8 cellular contexts compared by ENCODE assay signal in genomic region chr7:99499713-99500636, GRCh38. TPM values are rescaled to one million over a fixed set of nuclear protein-coding genes. Genes with fewer than 3 reads are reported as not detected.
DNase-seq lines count a peak whose midpoint lies in the region; ATAC-seq and TF ChIP-seq lines count a peak whose summit lies in the region.

Gene ZNF394 (minus strand): TSS chr7:99500281. CDS start chr7:99500093, 188 bp downstream.

- H3K27me3 Mint-ChIP-seq in activated CD4-positive, alpha-beta memory T cell treated with anti-CD3 and anti-CD28 coated beads, Interleukin-2, amount 10 ng/mL, durations not matched to agents 7 days and 5 days, result no peaks in the 10 kb centered on the region

- peaks cover 9 to 25% (median 20%) of the 10 kb centered on the region in 4 donors for H3K4me1 ChIP-seq in liver (ENCODE audit: control insufficient read depth in 4 of 4, insufficient read depth in 4 of 4, low read length in 3 of 4)

- H3K27ac ChIP-seq in dorsolateral prefrontal cortex, result peak within 1 kb of the TSS; percentile 30 to 97 (median 91)
- H3K27ac ChIP-seq in liver (ENCODE audit: low read depth in 1 of 2, low read length in 2 of 2), result peak within 1 kb of the TSS; percentile 90

- peak; percentile 31 to 53 for TF ChIP-seq RAD21 in liver (IDR thresholded peaks at IDR 0.05)

- H3K9me3 Mint-ChIP-seq in activated CD4-positive, alpha-beta memory T cell treated with anti-CD3 and anti-CD28 coated beads, Interleukin-2, amount 10 ng/mL, durations not matched to agents 7 days and 5 days, result peaks cover 6% of the 10 kb centered on the region

- TF ChIP-seq CTCF in BJ (IDR thresholded peaks at IDR 0.05; ENCODE audit: insufficient read depth, low read depth, low read length) (no peak), dorsolateral prefrontal cortex (IDR thresholded peaks at IDR 0.05 in 54 of 56, conservative IDR thresholded peaks at IDR 0.05 in 2 of 56; ENCODE audit: low read depth in 1 of 56, partially characterized antibody in 56 of 56) (peak in 17 of 56 donors; percentile 4 to 58 (median 15)), liver (IDR thresholded peaks at IDR 0.05; ENCODE audit: low read depth, low read length, missing input control) (no peak)

- peaks cover 5% of the 10 kb centered on the region; the same call in 1 of the 2 replicates for H3K36me3 ChIP-seq in BJ (ENCODE audit: control insufficient read depth, insufficient read depth, low read length)
- H3K36me3 ChIP-seq in liver (ENCODE audit: control insufficient read depth in 4 of 4, insufficient read depth in 3 of 4, low read depth in 1 of 4, low read length in 3 of 4), result peaks cover 3 to 9% (median 5%) of the 10 kb centered on the region in 4 donors

- peak; percentile 39 for ATAC-seq in HG03565 (IDR thresholded peaks at IDR 0.05; ENCODE audit: unreplicated experiment)

- peaks cover 50% of the 10 kb centered on the region for H3K36me3 Mint-ChIP-seq in activated CD4-positive, alpha-beta memory T cell treated with anti-CD3 and anti-CD28 coated beads, Interleukin-2, amount 10 ng/mL, durations not matched to agents 7 days and 5 days (ENCODE audit: low read depth)

- under 1% methylated on average over 69 of the region's 69 CpGs for WGBS in liver

- CTCF ChIA-PET in BJ (lab: Yijun Ruan, JAX), result no interaction called here
- CTCF ChIA-PET in activated CD4-positive, alpha-beta memory T cell treated with anti-CD3 and anti-CD28 coated beads, Interleukin-2, amount 10 ng/mL, durations not matched to agents 7 days and 5 days (lab: Charles Lee), result interaction anchor here (0.6 to 1.9 kb wide), 3 partner anchors 8 to 57 kb away, joined by 4 to 7 read pairs (median 6); no protein-coding TSS in a partner anchor

- DNase-seq in BJ (ENCODE audit: low read depth) (peak; percentile 51), GM19240 (ENCODE audit: insufficient read length, low spot score) (peak; percentile 75), NCI-H774 (lab: John Stamatoyannopoulos, UW) (peak; percentile 89), dorsolateral prefrontal cortex (peak; percentile 90 to 95 (median 93))
- DNase-seq in activated CD4-positive, alpha-beta memory T cell treated with anti-CD3 and anti-CD28 coated beads, Interleukin-2, amount 10 ng/mL, durations not matched to agents 7 days and 5 days, result peak; percentile 92
- DNase-seq in stimulated activated CD4-positive, alpha-beta T cell treated with anti-CD3 and anti-CD28 coated beads, Interleukin-4, amount 100 ng/mL, for 1 hour, result peak; percentile 89

- peak within 1 kb of the TSS; percentile 92 for H3K4me3 Mint-ChIP-seq in activated CD4-positive, alpha-beta memory T cell treated with anti-CD3 and anti-CD28 coated beads, Interleukin-2, amount 10 ng/mL, durations not matched to agents 7 days and 5 days

- peak within 1 kb of the TSS; percentile 98 for H3K27ac Mint-ChIP-seq in activated CD4-positive, alpha-beta memory T cell treated with anti-CD3 and anti-CD28 coated beads, Interleukin-2, amount 10 ng/mL, durations not matched to agents 7 days and 5 days

- peaks cover 26% of the 10 kb centered on the region for H3K4me1 Mint-ChIP-seq in activated CD4-positive, alpha-beta memory T cell treated with anti-CD3 and anti-CD28 coated beads, Interleukin-2, amount 10 ng/mL, durations not matched to agents 7 days and 5 days

- POLR2A ChIA-PET in BJ (lab: Charles Lee), result interaction anchor here (0.6 kb wide), 1 partner anchor 52 kb away, joined by 4 read pairs; the partner anchor contains the start of gene FAM200A
- POLR2A ChIA-PET in activated CD4-positive, alpha-beta memory T cell treated with anti-CD3 and anti-CD28 coated beads, Interleukin-2, amount 10 ng/mL, durations not matched to agents 7 days and 5 days (lab: Charles Lee), result interaction anchor here (0.6 to 4.1 kb wide), 32 partner anchors 9 to 1585 kb away, joined by 3 to 79 read pairs (median 5); partner anchors contain the start of genes ATP5MF, BUD31, CPSF4 and FAM200A

- H3K9ac ChIP-seq in liver (ENCODE audit: low read depth in 1 of 2, low read length in 2 of 2), result peak within 1 kb of the TSS; percentile 83 to 87

- intact Hi-C loops in dorsolateral prefrontal cortex (cut with DNase I), result loop anchor here (2.0 to 5.0 kb wide), 4 partner anchors 33 to 117 kb away; partner anchors contain the start of genes ATP5MF (in 1 of the 2), BUD31 (in 1 of the 2), PDAP1 (in 1 of the 2) and ZNF655 (in 1 of the 2)

- H3K9me3 ChIP-seq in liver (ENCODE audit: control insufficient read depth in 4 of 4, low read length in 3 of 4), result no peaks in the 10 kb centered on the region

- H3K27me3 ChIP-seq in BJ (ENCODE audit: control insufficient read depth, insufficient read depth, low read length), result no peaks in the 10 kb centered on the region
- H3K27me3 ChIP-seq in dorsolateral prefrontal cortex, result no peaks in the 10 kb centered on the region
- no peaks in the 10 kb centered on the region for H3K27me3 ChIP-seq in liver (ENCODE audit: control insufficient read depth in 4 of 4, insufficient read depth in 4 of 4, low read length in 3 of 4)

- peak within 1 kb of the TSS; percentile 78 for H3K4me3 ChIP-seq in BJ (ENCODE audit: low read depth, low read length)
- peak within 1 kb of the TSS; percentile 63 to 99 (median 94) for H3K4me3 ChIP-seq in dorsolateral prefrontal cortex
- H3K4me3 ChIP-seq in liver (ENCODE audit: low read depth in 1 of 3, low read length in 3 of 3), result peak within 1 kb of the TSS; percentile 75 to 97 (median 94)

TF ChIP-seq in liver, 16 proteins besides CTCF, POLR2A, EP300 and RAD21:
- TF ChIP-seq REST (IDR thresholded peaks at IDR 0.05) (peak; percentile 65), HNF4A (conservative IDR thresholded peaks at IDR 0.05) (peak in 1 of 2 donors; percentile 18), ZBTB33 (IDR thresholded peaks at IDR 0.05) (peak; percentile 52), FOXA2 (IDR thresholded peaks at IDR 0.05) (no peak), RXRA (IDR thresholded peaks at IDR 0.05) (peak; percentile 50 to 52), HNF4G (IDR thresholded peaks at IDR 0.05) (no peak), YY1 (IDR thresholded peaks at IDR 0.05) (peak; percentile 41), ATF3 (IDR thresholded peaks at IDR 0.05) (peak; percentile 8), JUND (IDR thresholded peaks at IDR 0.05) (no peak), SP1 (IDR thresholded peaks at IDR 0.05) (peak; percentile 39), TAF1 (conservative IDR thresholded peaks at IDR 0.05) (peak; percentile 62), GABPA (IDR thresholded peaks at IDR 0.05 in 1 of 2, conservative IDR thresholded peaks at IDR 0.05 in 1 of 2) (peak; percentile 97 to 99), EGR1 (IDR thresholded peaks at IDR 0.05; ENCODE audit: low read depth in 2 of 2) (peak; percentile 12 to 62), FOXA1 (IDR thresholded peaks at IDR 0.05) (no peak), MAX (IDR thresholded peaks at IDR 0.05) (peak; percentile 76), NR2F2 (IDR thresholded peaks at IDR 0.05) (peak; percentile 66)

RNA-seq across cellular contexts. Expression of gene ZNF394, which starts in this region (rescaled TPM):
- 12.3 and 12.5 TPM in 2 replicates for polyA plus RNA-seq in BJ (2011; rRNA removed)
- polyA minus RNA-seq in BJ (2011; rRNA and poly(A)+ RNA removed), result 11.2 and 12.8 TPM in 2 replicates
- 10 to 100 TPM; 64.4 to 65.3 TPM for total RNA-seq in activated CD4-positive, alpha-beta memory T cell treated with anti-CD3 and anti-CD28 coated beads, Interleukin-2, amount 10 ng/mL, durations not matched to agents 7 days and 5 days
- 10 to 100 TPM; 15.6 to 37.7 (median 22.6) TPM for total RNA-seq in dorsolateral prefrontal cortex
- 10 to 100 TPM; 18.1 to 18.3 TPM for total RNA-seq in liver
- polyA plus RNA-seq in liver, result 1 to 10 TPM; 5.5 to 6.1 TPM

Comparison
In these comparisons a context has a peak if more than half of its experiments do, and no peak if none do; other contexts are left out.
1. Peak in every context shown above with its lines: DNase-seq, ATAC-seq, H3K4me3 ChIP-seq and H3K27ac ChIP-seq.